ENCODE assay signal across 16 cellular contexts in genomic region chr7:101833799-101834198, GRCh38.
"Had no signal": no experiment of that assay in that cellular context is flagged by ENCODE, and none has a peak within 500 bp of the region (broad histone marks: within the 10 kb centered on the region; RNA-seq: fewer than 3 reads in every experiment).

No MANE protein-coding gene starts in this region.

- H3K4me2 ChIP-seq: neural progenitor cell had no signal

- H3K27ac Mint-ChIP-seq: activated CD4-positive, alpha-beta memory T cell treated with anti-CD3 and anti-CD28 coated beads, Interleukin-2, amount 10 ng/mL, durations not matched to agents 7 days and 5 days; activated CD8-positive, alpha-beta memory T cell treated with anti-CD3 and anti-CD28 coated beads, Interleukin-2, amount 10 ng/mL, durations not matched to agents 7 days and 5 days; activated naive CD8-positive, alpha-beta T cell treated with anti-CD3 and anti-CD28 coated beads, Interleukin-2, amount 10 ng/mL, durations not matched to agents 7 days and 5 days; neural progenitor cell had no signal

- H3K9me3 Mint-ChIP-seq: activated CD4-positive, alpha-beta memory T cell treated with anti-CD3 and anti-CD28 coated beads, Interleukin-2, amount 10 ng/mL, durations not matched to agents 7 days and 5 days; activated naive CD8-positive, alpha-beta T cell treated with anti-CD3 and anti-CD28 coated beads, Interleukin-2, amount 10 ng/mL, durations not matched to agents 7 days and 5 days; activated T-helper 17 cell treated with anti-CD3 and anti-CD28 coated beads, Interleukin-2, amount 50 U/mL, for 72 hours; stimulated activated effector memory CD8-positive, alpha-beta T cell treated with anti-CD3 and anti-CD28 coated beads, Interleukin-12 subunit alpha, Interleukin-12 subunit beta, amount 100 ng/mL, for 72 hours had no signal

- H3K27me3 ChIP-seq: cardiac muscle cell, neural progenitor cell, right lobe of liver, testis had no signal

- H3K4me3 ChIP-seq: cardiac muscle cell, neural progenitor cell, right lobe of liver, testis had no signal

- H3K4me3 Mint-ChIP-seq: activated CD4-positive, alpha-beta memory T cell treated with anti-CD3 and anti-CD28 coated beads, Interleukin-2, amount 10 ng/mL, durations not matched to agents 7 days and 5 days; activated CD8-positive, alpha-beta memory T cell treated with anti-CD3 and anti-CD28 coated beads, Interleukin-2, amount 10 ng/mL, durations not matched to agents 7 days and 5 days; activated naive CD8-positive, alpha-beta T cell treated with anti-CD3 and anti-CD28 coated beads, Interleukin-2, amount 10 ng/mL, durations not matched to agents 7 days and 5 days; activated T-helper 17 cell treated with anti-CD3 and anti-CD28 coated beads, Interleukin-2, amount 50 U/mL, for 72 hours; naive thymus-derived CD4-positive, alpha-beta T cell; neural progenitor cell; stimulated activated effector memory CD8-positive, alpha-beta T cell treated with anti-CD3 and anti-CD28 coated beads, Interleukin-12 subunit alpha, Interleukin-12 subunit beta, amount 100 ng/mL, for 72 hours had no signal

- H3K4me1 Mint-ChIP-seq: activated CD4-positive, alpha-beta memory T cell treated with anti-CD3 and anti-CD28 coated beads, Interleukin-2, amount 10 ng/mL, durations not matched to agents 7 days and 5 days; activated CD8-positive, alpha-beta memory T cell treated with anti-CD3 and anti-CD28 coated beads, Interleukin-2, amount 10 ng/mL, durations not matched to agents 7 days and 5 days; activated naive CD8-positive, alpha-beta T cell treated with anti-CD3 and anti-CD28 coated beads, Interleukin-2, amount 10 ng/mL, durations not matched to agents 7 days and 5 days had no signal

- H3K36me3 Mint-ChIP-seq: activated naive CD8-positive, alpha-beta T cell treated with anti-CD3 and anti-CD28 coated beads, Interleukin-2, amount 10 ng/mL, durations not matched to agents 7 days and 5 days; stimulated activated effector memory CD8-positive, alpha-beta T cell treated with anti-CD3 and anti-CD28 coated beads, Interleukin-12 subunit alpha, Interleukin-12 subunit beta, amount 100 ng/mL, for 72 hours had no signal

- H3K36me3 ChIP-seq: cardiac muscle cell, neural progenitor cell, right lobe of liver had no signal

- ATAC-seq: activated CD8-positive, alpha-beta memory T cell treated with anti-CD3 and anti-CD28 coated beads, Interleukin-2, amount 10 ng/mL, durations not matched to agents 7 days and 5 days; activated T-helper 17 cell treated with anti-CD3 and anti-CD28 coated beads, Interleukin-2, amount 50 U/mL, for 72 hours; naive thymus-derived CD4-positive, alpha-beta T cell; right lobe of liver; stimulated activated effector memory CD8-positive, alpha-beta T cell treated with anti-CD3 and anti-CD28 coated beads, Interleukin-12 subunit alpha, Interleukin-12 subunit beta, amount 100 ng/mL, for 72 hours had no signal

- DNase-seq: activated CD4-positive, alpha-beta memory T cell treated with anti-CD3 and anti-CD28 coated beads, Interleukin-2, amount 10 ng/mL, durations not matched to agents 7 days and 5 days; activated CD4-positive, alpha-beta T cell treated with anti-CD3 and anti-CD28 coated beads for 48 hours; activated CD4-positive, CD25-positive, alpha-beta regulatory T cell; activated CD8-positive, alpha-beta memory T cell treated with anti-CD3 and anti-CD28 coated beads, Interleukin-2, amount 10 ng/mL, durations not matched to agents 7 days and 5 days; activated naive CD4-positive, alpha-beta T cell; activated naive CD8-positive, alpha-beta T cell treated with anti-CD3 and anti-CD28 coated beads, Interleukin-2, amount 10 ng/mL, durations not matched to agents 7 days and 5 days; amygdala; mesenchymal stem cell; naive thymus-derived CD4-positive, alpha-beta T cell; stimulated activated CD4-positive, alpha-beta T cell treated with anti-CD3 and anti-CD28 coated beads, Interleukin-4, amount 100 ng/mL, for 24 hours; testis had no signal

- H3K9ac ChIP-seq: neural progenitor cell had no signal

- H3K4me1 ChIP-seq: testis had no signal

- H3K9me3 ChIP-seq: right lobe of liver, testis had no signal

- H3K27me3 Mint-ChIP-seq: activated CD4-positive, alpha-beta memory T cell treated with anti-CD3 and anti-CD28 coated beads, Interleukin-2, amount 10 ng/mL, durations not matched to agents 7 days and 5 days; activated CD8-positive, alpha-beta memory T cell treated with anti-CD3 and anti-CD28 coated beads, Interleukin-2, amount 10 ng/mL, durations not matched to agents 7 days and 5 days; activated naive CD8-positive, alpha-beta T cell treated with anti-CD3 and anti-CD28 coated beads, Interleukin-2, amount 10 ng/mL, durations not matched to agents 7 days and 5 days; activated T-helper 17 cell treated with anti-CD3 and anti-CD28 coated beads, Interleukin-2, amount 50 U/mL, for 72 hours; naive thymus-derived CD4-positive, alpha-beta T cell had no signal

- H2AFZ ChIP-seq: neural progenitor cell had no signal

- H3K27ac ChIP-seq: cardiac muscle cell, neural progenitor cell, right lobe of liver, testis had no signal
